Comparison of ENCODE assay signal across 8 cellular contexts in genomic region chr5:77852514-77853352, GRCh38.
A peak's percentile ranks its signal among the peaks of the same experiment; 100 is the strongest.
DNase-seq lines count a peak whose midpoint lies in the region; ATAC-seq, FAIRE-seq and TF ChIP-seq lines count a peak whose summit lies in the region.

No MANE protein-coding gene starts in this region.

- BruUV-seq in endothelial cell of umbilical vein (replicated peaks; lab: Mats Ljungman, UMichigan): no TSS peak

- DNase-seq in CD8-positive, alpha-beta T cell: peak in 4 of 7 experiments; percentile 19 to 62 (median 42)
- DNase-seq in endothelial cell of umbilical vein (ENCODE audit: low read depth, low spot score) (peak; percentile 23), stromal cell of bone marrow (ENCODE audit: low read depth) (peak; percentile 56), D341Med (ENCODE audit: low spot score) (no peak)

- CTCF ChIA-PET in CD8-positive, alpha-beta T cell (lab: Charles Lee): no interaction called here
- CTCF ChIA-PET in endothelial cell of umbilical vein (lab: Charles Lee): interaction anchor here (1.0 to 1.4 kb wide), 4 partner anchors 9 to 207 kb away, joined by 3 to 4 read pairs (median 3); no protein-coding TSS in a partner anchor

- H3K27ac Mint-ChIP-seq in CD8-positive, alpha-beta T cell: peak overlapping the region; percentile 53

- peak; percentile 72 for ATAC-seq in CD8-positive, alpha-beta T cell
- peak; percentile 54 for ATAC-seq in GM19372 (IDR thresholded peaks at IDR 0.05; ENCODE audit: low read depth, unreplicated experiment)

- H3K79me2 ChIP-seq in endothelial cell of umbilical vein (ENCODE audit: control insufficient read depth, insufficient read depth, low read length): no peaks in the 10 kb centered on the region

- H3K9ac ChIP-seq in HUES48 (ENCODE audit: low read depth, low read length): no peak overlapping the region
- no peak overlapping the region for H3K9ac ChIP-seq in endothelial cell of umbilical vein (replicated peaks; ENCODE audit: extremely low read depth, insufficient read depth, low read length)

- peak overlapping the region; percentile 64 for H3K4me3 ChIP-seq in CD8-positive, alpha-beta T cell (ENCODE audit: low read depth, low read length)
- H3K4me3 ChIP-seq in HUES48 (ENCODE audit: low read depth, low read length): peak overlapping the region; percentile 65
- H3K4me3 ChIP-seq in WI38 (ENCODE audit: low read depth, low read length): peak overlapping the region; percentile 44
- H3K4me3 ChIP-seq in endothelial cell of umbilical vein (replicated peaks in 1 of 3; ENCODE audit: insufficient read depth in 1 of 3, low read depth in 1 of 3, low read length in 3 of 3): peak overlapping the region; percentile 28 to 62 (median 44)
- H3K4me3 ChIP-seq in mesodermal cell (ENCODE audit: extremely low read depth, insufficient read depth, low read length, poor library complexity, severe bottlenecking): peak overlapping the region; percentile 34

- H3K36me3 Mint-ChIP-seq in CD8-positive, alpha-beta T cell: no peaks in the 10 kb centered on the region

- peaks cover 6% of the 10 kb centered on the region for H3K4me1 ChIP-seq in CD8-positive, alpha-beta T cell (ENCODE audit: insufficient read depth, low read length)
- H3K4me1 ChIP-seq in HUES48 (ENCODE audit: control insufficient read depth, insufficient read depth, low read length) (peaks cover 22% of the 10 kb centered on the region), endothelial cell of umbilical vein (ENCODE audit: control insufficient read depth, extremely low read depth, insufficient read depth, low read length) (peaks cover 6% of the 10 kb centered on the region), mesodermal cell (ENCODE audit: control insufficient read depth, insufficient read depth, low read length, poor library complexity, severe bottlenecking) (peaks cover 15% of the 10 kb centered on the region)

- no peaks in the 10 kb centered on the region for H3K9me3 ChIP-seq in CD8-positive, alpha-beta T cell (ENCODE audit: low read length)
- H3K9me3 ChIP-seq in HUES48 (ENCODE audit: control insufficient read depth, insufficient read depth, low read length) (no peaks in the 10 kb centered on the region), endothelial cell of umbilical vein (replicated peaks; ENCODE audit: control insufficient read depth, insufficient read depth, low read length) (no peaks in the 10 kb centered on the region), mesodermal cell (ENCODE audit: control insufficient read depth, low read length) (no peaks in the 10 kb centered on the region)

- H3K36me3 ChIP-seq in CD8-positive, alpha-beta T cell (ENCODE audit: insufficient read depth, low read length): no peaks in the 10 kb centered on the region
- H3K36me3 ChIP-seq in HUES48 (ENCODE audit: control insufficient read depth, insufficient read depth, low read length): no peaks in the 10 kb centered on the region
- H3K36me3 ChIP-seq in endothelial cell of umbilical vein (ENCODE audit: control insufficient read depth in 2 of 2, extremely low read depth in 1 of 2, insufficient read depth in 2 of 2, low read length in 2 of 2): no peaks in the 10 kb centered on the region
- H3K36me3 ChIP-seq in mesodermal cell (ENCODE audit: control insufficient read depth, insufficient read depth, low read length): no peaks in the 10 kb centered on the region

- peak overlapping the region; percentile 70 for H2AFZ ChIP-seq in endothelial cell of umbilical vein (ENCODE audit: low read depth, low read length)

- H3K9me1 ChIP-seq in endothelial cell of umbilical vein (replicated peaks; ENCODE audit: control insufficient read depth, extremely low read depth, insufficient read depth, low read length): no peaks in the 10 kb centered on the region

- H3K9me3 Mint-ChIP-seq in CD8-positive, alpha-beta T cell: no peaks in the 10 kb centered on the region

- H3K27me3 ChIP-seq in CD8-positive, alpha-beta T cell (ENCODE audit: insufficient read depth, low read length): no peaks in the 10 kb centered on the region
- H3K27me3 ChIP-seq in HUES48 (ENCODE audit: control insufficient read depth, insufficient read depth, low read length): peaks cover 98% of the 10 kb centered on the region
- H3K27me3 ChIP-seq in endothelial cell of umbilical vein (ENCODE audit: control insufficient read depth in 2 of 2, insufficient read depth in 2 of 2, low read length in 2 of 2): peaks cover 46% of the 10 kb centered on the region in 2 experiments

- H3K27ac ChIP-seq in CD8-positive, alpha-beta T cell (ENCODE audit: low read depth, low read length): no peak overlapping the region
- H3K27ac ChIP-seq in HUES48 (ENCODE audit: low read depth, low read length) (no peak overlapping the region), endothelial cell of umbilical vein (ENCODE audit: insufficient read depth, low read depth, low read length) (no peak overlapping the region), mesodermal cell (ENCODE audit: low read depth, low read length, severe bottlenecking) (peak overlapping the region; percentile 30)

- H3K4me2 ChIP-seq in endothelial cell of umbilical vein (ENCODE audit: insufficient read depth, low read length): peak overlapping the region; percentile 93

- H4K20me1 ChIP-seq in endothelial cell of umbilical vein (replicated peaks; ENCODE audit: control insufficient read depth, extremely low read depth, insufficient read depth, low read length): no peaks in the 10 kb centered on the region

- POLR2A ChIA-PET in CD8-positive, alpha-beta T cell (lab: Charles Lee): no interaction called here
- POLR2A ChIA-PET in endothelial cell of umbilical vein (lab: Charles Lee): no interaction called here

- peak overlapping the region; percentile 76 for H3K4me3 Mint-ChIP-seq in CD8-positive, alpha-beta T cell

- WGBS in mesodermal cell (ENCODE audit: insufficient coverage in 2 of 2), 2 experiments: 0 to 7% methylated on average over 2 of the region's 28 CpGs

- peaks cover 43% of the 10 kb centered on the region for H3K27me3 Mint-ChIP-seq in CD8-positive, alpha-beta T cell (ENCODE audit: low read depth)

- no peak for TF ChIP-seq POLR2A in endothelial cell of umbilical vein (IDR thresholded peaks at IDR 0.05; ENCODE audit: low read depth, low read length)

- intact Hi-C loops in CD8-positive, alpha-beta T cell (cut with DNase I, micrococcal nuclease): no loop called here
- intact Hi-C loops in endothelial cell of umbilical vein (cut with micrococcal nuclease): loop anchor here (5.0 kb wide), 1 partner anchor 75 kb away; the partner anchor contains the start of gene TBCA

- peak; percentile 58 for FAIRE-seq in endothelial cell of umbilical vein (lab: Jason Lieb, UNC)

- H3K4me1 Mint-ChIP-seq in CD8-positive, alpha-beta T cell (ENCODE audit: low read depth): peaks cover 21% of the 10 kb centered on the region

- TF ChIP-seq CTCF in CD8-positive, alpha-beta T cell (IDR thresholded peaks at IDR 0.05): no peak
- TF ChIP-seq CTCF in WI38 (IDR thresholded peaks at IDR 0.05; ENCODE audit: low read depth, low read length) (no peak), endothelial cell of umbilical vein (IDR thresholded peaks at IDR 0.05; ENCODE audit: extremely low read depth in 1 of 2, insufficient read depth in 1 of 2, low read depth in 1 of 2, low read length in 2 of 2) (no peak)

- dilution Hi-C loops in endothelial cell of umbilical vein (cut with MboI; ENCODE audit: extremely low pct_ligation_motif_present, low sequenced_read_pairs): no loop called here

TF ChIP-seq in endothelial cell of umbilical vein, 7 proteins besides CTCF, POLR2A, EP300 and RAD21:
- TF ChIP-seq GATA2 (IDR thresholded peaks at IDR 0.05; ENCODE audit: insufficient read depth, insufficient read length, low read depth, low read length) (no peak), POLR2AphosphoS5 (IDR thresholded peaks at IDR 0.05; ENCODE audit: insufficient read depth, low read depth, low read length) (no peak), EZH2 (IDR thresholded peaks at IDR 0.05; ENCODE audit: borderline replicate concordance, low read depth, low read length, severe bottlenecking) (no peak), MAX (IDR thresholded peaks at IDR 0.05; ENCODE audit: insufficient read depth, insufficient read length) (no peak), JUN (IDR thresholded peaks at IDR 0.05; ENCODE audit: borderline replicate concordance, insufficient read depth, insufficient read length, low read depth) (no peak), MYC (IDR thresholded peaks at IDR 0.05; ENCODE audit: low read depth, low read length) (no peak), FOS (IDR thresholded peaks at IDR 0.05; ENCODE audit: borderline replicate concordance, insufficient read depth, low read length) (no peak)
